16 cellular contexts compared by ENCODE assay signal in genomic region chr2:53442783-53443182, GRCh38.
DNase-seq lines count a peak whose midpoint lies in the region; ATAC-seq and TF ChIP-seq lines count a peak whose summit lies in the region.
"Had no signal": no experiment of that assay in that cellular context is flagged by ENCODE, and none has a peak within 500 bp of the region (broad histone marks: within the 10 kb centered on the region; RNA-seq: fewer than 3 reads in every experiment).

No MANE protein-coding gene starts in this region.

- H3K36me3 Mint-ChIP-seq in nephron progenitor cell (ENCODE audit: low read depth), result no peaks in the 10 kb centered on the region
- no peaks in the 10 kb centered on the region for H3K36me3 Mint-ChIP-seq in natural killer cell
- H3K36me3 Mint-ChIP-seq: natural killer cell treated with Interleukin-12 subunit alpha and Interleukin-12 subunit beta and Interleukin-15 and Interleukin-18, amount 100 ng/mL, for 72 hours had no signal

- no peak for TF ChIP-seq POLR2A in body of pancreas (IDR thresholded peaks at IDR 0.05)

- DNase-seq in NCI-H82 (lab: John Stamatoyannopoulos, UW), result peak; percentile 62
- no peak for DNase-seq in NCI-H82 treated with DMSO at 0.1 percent for 48 hours (lab: John Stamatoyannopoulos, UW; ENCODE audit: unreplicated experiment)
- peak in 3 of 4 donors; percentile 21 to 49 (median 27) for DNase-seq in body of pancreas
- DNase-seq in nephron progenitor cell, result peak; percentile 20
- DNase-seq in activated effector memory CD4-positive, alpha-beta T cell treated with Interleukin-2 at 50 U/mL for 16 hours, result no peak
- DNase-seq in natural killer cell, result no peak
- DNase-seq: activated gamma-delta T cell; central memory CD4-positive, alpha-beta T cell; DMS79; NCI-H2171 treated with DMSO at 0.1 percent for 48 hours had no signal

- WGBS in body of pancreas, 2 donors, result 62 to 77% methylated on average over 4 of the region's 4 CpGs

- no peaks in the 10 kb centered on the region for H3K27me3 ChIP-seq in body of pancreas
- H3K27me3 ChIP-seq: esophagus muscularis mucosa had no signal

- no peak overlapping the region for H3K27ac ChIP-seq in body of pancreas
- H3K27ac ChIP-seq: esophagus muscularis mucosa, SK-N-MC had no signal

- no peak overlapping the region for H3K4me3 Mint-ChIP-seq in nephron progenitor cell
- H3K4me3 Mint-ChIP-seq in natural killer cell, result no peak overlapping the region
- H3K4me3 Mint-ChIP-seq: natural killer cell treated with Interleukin-12 subunit alpha and Interleukin-12 subunit beta and Interleukin-15 and Interleukin-18, amount 100 ng/mL, for 72 hours had no signal

- no peak overlapping the region for H3K4me3 ChIP-seq in body of pancreas
- H3K4me3 ChIP-seq: esophagus muscularis mucosa, SK-N-MC, smooth muscle cell had no signal

- TF ChIP-seq CTCF in LNCAP (IDR thresholded peaks at IDR 0.05), result peak; percentile 12; the same call in 1 of the 2 replicates
- peak in 2 of 7 experiments; percentile 15 to 27 for TF ChIP-seq CTCF in body of pancreas (IDR thresholded peaks at IDR 0.05)
- peak; percentile 20 for TF ChIP-seq CTCF in nephron progenitor cell (IDR thresholded peaks at IDR 0.05)
- TF ChIP-seq CTCF in natural killer cell (IDR thresholded peaks at IDR 0.05), result no peak

- H3K4me1 Mint-ChIP-seq in nephron progenitor cell (no peaks in the 10 kb centered on the region), natural killer cell (no peaks in the 10 kb centered on the region)

- H3K27me3 Mint-ChIP-seq in nephron progenitor cell (ENCODE audit: low read depth, poor library complexity) (peaks cover 3% of the 10 kb centered on the region), natural killer cell (ENCODE audit: low read depth in 2 of 2) (no peaks in the 10 kb centered on the region)

- ATAC-seq in body of pancreas (peak; percentile 45), natural killer cell (no peak), HG03025 (IDR thresholded peaks at IDR 0.05; ENCODE audit: low FRiP score, unreplicated experiment) (no peak)
- ATAC-seq: natural killer cell treated with Interleukin-12 subunit alpha and Interleukin-12 subunit beta and Interleukin-15 and Interleukin-18, amount 100 ng/mL, for 72 hours had no signal

- H3K4me1 ChIP-seq in body of pancreas, result peaks cover 10% of the 10 kb centered on the region

- H3K9me3 Mint-ChIP-seq in nephron progenitor cell, result no peaks in the 10 kb centered on the region
- H3K9me3 Mint-ChIP-seq in natural killer cell, result no peaks in the 10 kb centered on the region

- H3K27ac Mint-ChIP-seq in nephron progenitor cell (no peak overlapping the region), natural killer cell (no peak overlapping the region)
- H3K27ac Mint-ChIP-seq: natural killer cell treated with Interleukin-12 subunit alpha and Interleukin-12 subunit beta and Interleukin-15 and Interleukin-18, amount 100 ng/mL, for 72 hours had no signal

- H3K36me3 ChIP-seq in body of pancreas (replicated peaks in 1 of 2; ENCODE audit: insufficient read depth in 1 of 2, low read depth in 2 of 2), result no peaks in the 10 kb centered on the region
- H3K36me3 ChIP-seq: esophagus muscularis mucosa had no signal

- no peaks in the 10 kb centered on the region for H3K9me3 ChIP-seq in body of pancreas
- H3K9me3 ChIP-seq: esophagus muscularis mucosa had no signal

- intact Hi-C loops in body of pancreas (cut with DNase I), result no loop called here
- intact Hi-C loops in natural killer cell (cut with micrococcal nuclease), result no loop called here

Comparison
In these comparisons a context has a peak if more than half of its experiments do, and no peak if none do; other contexts are left out.
1. DNase-seq: peak in NCI-H82 (single experiment), body of pancreas (3 of 4) and nephron progenitor cell (single experiment); none in NCI-H82 treated with DMSO at 0.1 percent for 48 hours (single experiment), activated effector memory CD4-positive, alpha-beta T cell treated with Interleukin-2 at 50 U/mL for 16 hours (single experiment) and natural killer cell (single experiment).